In the genomic region with DNA sequence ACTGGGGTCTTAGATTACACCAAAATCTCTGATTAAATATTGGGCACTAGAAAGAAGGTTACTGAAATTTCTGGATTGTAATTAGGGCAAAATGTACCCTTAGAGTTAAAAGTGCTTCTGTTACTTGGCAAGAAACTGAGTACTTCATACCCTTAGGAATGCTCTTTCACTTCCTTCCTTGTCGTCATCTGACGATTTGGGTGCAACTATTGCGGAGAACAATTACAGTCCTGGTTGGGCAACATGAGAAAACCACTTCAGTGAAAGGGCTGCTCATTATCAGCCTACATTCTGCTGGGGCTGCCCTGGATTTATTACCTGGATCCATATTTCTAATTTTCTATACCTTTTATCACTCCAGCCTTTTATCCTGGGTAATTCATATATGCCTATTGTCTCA, we compare ENCODE assay signal across 27 cellular contexts.
"Had no signal": no experiment of that assay in that cellular context is flagged by ENCODE, and none has a peak within 500 bp of the region (broad histone marks: within the 10 kb centered on the region; RNA-seq: fewer than 3 reads in every experiment).

No MANE protein-coding gene starts in this region.

- H2AFZ ChIP-seq: hepatocyte had no signal

- H3K27me3 ChIP-seq: colonic mucosa, dorsolateral prefrontal cortex, esophagus muscularis mucosa, hepatocyte, ovary, right atrium auricular region had no signal

- H3K4me3 ChIP-seq: colonic mucosa, dorsolateral prefrontal cortex, esophagus muscularis mucosa, hepatocyte, ovary, psoas muscle, right atrium auricular region, thoracic aorta had no signal

- H3K4me1 ChIP-seq: colonic mucosa, esophagus muscularis mucosa, psoas muscle, right atrium auricular region had no signal

- H3K9me3 ChIP-seq: colonic mucosa, esophagus muscularis mucosa, ovary, psoas muscle, right atrium auricular region, thoracic aorta had no signal

- H3K36me3 ChIP-seq: colonic mucosa, esophagus muscularis mucosa, ovary, right atrium auricular region, thoracic aorta had no signal

- ATAC-seq: activated CD4-positive, alpha-beta T cell treated with anti-CD3 and anti-CD28 coated beads for 36 hours; activated naive CD4-positive, alpha-beta T cell treated with anti-CD3 and anti-CD28 coated beads, Interleukin-2, amount 50 U/mL, for 72 hours; activated T-helper 17 cell treated with anti-CD3 and anti-CD28 coated beads, Interleukin-2, amount 50 U/mL, for 72 hours; effector memory CD8-positive, alpha-beta T cell; left lobe of liver; natural killer cell treated with Interleukin-12 subunit alpha and Interleukin-12 subunit beta and Interleukin-15 and Interleukin-18, amount 100 ng/mL, for 72 hours; psoas muscle had no signal

- H3K79me2 ChIP-seq: hepatocyte had no signal

- H3K4me2 ChIP-seq: hepatocyte had no signal

- DNase-seq: activated B cell treated with CpG ODN at 0.5 μM for 24 hours; activated CD4-positive, alpha-beta T cell treated with anti-CD3 and anti-CD28 coated beads for 36 hours; activated CD4-positive, alpha-beta T cell treated with anti-CD3 and anti-CD28 coated beads, Interleukin-2, amount 50 U/mL, for 4 hours; activated CD8-positive, alpha-beta memory T cell treated with anti-CD3 and anti-CD28 coated beads for 24 hours; activated CD8-positive, alpha-beta memory T cell treated with anti-CD3 and anti-CD28 coated beads, Interleukin-2, amount 50 U/mL, for 4 hours; activated T-cell treated with anti-CD3 and anti-CD28 coated beads, Interleukin-2, amount 50 U/mL, for 24 hours; aorta; central memory CD4-positive, alpha-beta T cell; colonic mucosa; dorsolateral prefrontal cortex; effector memory CD8-positive, alpha-beta T cell; glutamatergic neuron; immature natural killer cell; mammary epithelial cell; ovary; psoas muscle; stimulated activated CD4-positive, alpha-beta T cell treated with anti-CD3 and anti-CD28 coated beads, Interleukin-4, amount 100 ng/mL, for 24 hours; stimulated activated naive CD4-positive, alpha-beta T cell treated with Interleukin-2 at 50 U/mL for 16 hours; T-helper 9 cell had no signal

- H3K27ac ChIP-seq: colonic mucosa, dorsolateral prefrontal cortex, esophagus muscularis mucosa, hepatocyte, ovary, psoas muscle, right atrium auricular region, thoracic aorta had no signal
